1 cellular context compared by ENCODE assay signal in the genomic region with DNA sequence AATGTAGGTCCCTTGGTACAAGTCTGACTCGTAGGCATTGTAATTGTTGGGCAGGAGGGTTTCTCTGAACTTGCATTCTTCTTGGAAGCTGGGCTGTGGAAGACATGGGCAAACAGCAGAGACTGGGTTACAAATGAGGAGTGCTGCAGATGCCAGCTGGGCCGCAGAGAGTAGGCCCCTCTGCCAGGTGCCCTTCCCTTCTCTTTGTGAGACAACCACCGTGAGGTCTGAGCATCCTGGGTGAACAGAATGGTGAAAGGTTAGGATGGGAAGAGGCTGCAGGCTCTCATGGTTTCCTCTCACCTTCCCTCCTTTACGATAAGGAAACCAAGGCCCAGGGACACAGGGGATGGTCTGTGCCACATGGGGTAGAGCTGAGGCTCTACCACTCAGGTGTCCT.
TF ChIP-seq lines count a peak whose summit lies in the region.

No MANE protein-coding gene starts in this region.

TF ChIP-seq in GM12878, 131 proteins besides CTCF, POLR2A, EP300 and RAD21:
- TF ChIP-seq, protein P1, sequence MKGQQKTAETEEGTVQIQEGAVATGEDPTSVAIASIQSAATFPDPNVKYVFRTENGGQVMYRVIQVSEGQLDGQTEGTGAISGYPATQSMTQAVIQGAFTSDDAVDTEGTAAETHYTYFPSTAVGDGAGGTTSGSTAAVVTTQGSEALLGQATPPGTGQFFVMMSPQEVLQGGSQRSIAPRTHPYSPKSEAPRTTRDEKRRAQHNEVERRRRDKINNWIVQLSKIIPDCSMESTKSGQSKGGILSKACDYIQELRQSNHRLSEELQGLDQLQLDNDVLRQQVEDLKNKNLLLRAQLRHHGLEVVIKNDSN (IDR thresholded peaks at IDR 0.05; ENCODE audit: borderline replicate concordance, extremely low read length, insufficient read depth, low read depth, low read length), result no peak
- TF ChIP-seq ZSCAN29 (IDR thresholded peaks at IDR 0.05) (no peak), NR2C2 (IDR thresholded peaks at IDR 0.05; ENCODE audit: borderline replicate concordance, control insufficient read depth, insufficient read length, low read depth) (no peak)
- TF ChIP-seq, protein P2, sequence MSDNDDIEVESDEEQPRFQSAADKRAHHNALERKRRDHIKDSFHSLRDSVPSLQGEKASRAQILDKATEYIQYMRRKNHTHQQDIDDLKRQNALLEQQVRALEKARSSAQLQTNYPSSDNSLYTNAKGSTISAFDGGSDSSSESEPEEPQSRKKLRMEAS (IDR thresholded peaks at IDR 0.05; ENCODE audit: low read depth, low read length), result no peak
- TF ChIP-seq, protein P3, sequence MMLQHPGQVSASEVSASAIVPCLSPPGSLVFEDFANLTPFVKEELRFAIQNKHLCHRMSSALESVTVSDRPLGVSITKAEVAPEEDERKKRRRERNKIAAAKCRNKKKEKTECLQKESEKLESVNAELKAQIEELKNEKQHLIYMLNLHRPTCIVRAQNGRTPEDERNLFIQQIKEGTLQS (IDR thresholded peaks at IDR 0.05; ENCODE audit: borderline replicate concordance, extremely low read depth, low read depth, low read length), result no peak
